Comparison of ENCODE assay signal across 36 cellular contexts in the genomic region with DNA sequence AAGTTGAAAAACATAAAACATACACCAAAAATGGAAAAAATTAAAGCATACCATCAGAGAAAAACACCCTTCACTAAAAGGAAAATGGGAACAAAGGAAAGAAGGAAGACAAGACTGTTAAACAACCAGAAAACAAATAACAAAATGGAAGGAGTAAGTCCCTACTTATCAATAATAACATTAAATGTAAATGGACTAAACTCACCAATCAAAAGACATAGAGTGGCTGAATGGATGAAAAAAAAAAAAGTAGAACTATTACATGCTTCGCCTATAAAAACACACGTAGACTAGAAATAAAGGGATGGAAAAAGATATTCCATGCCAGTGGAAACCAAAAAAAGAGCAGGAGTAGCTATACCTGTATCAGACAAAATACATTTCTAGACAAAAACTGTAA. TPM values are rescaled to one million over a fixed set of nuclear protein-coding genes. Genes with fewer than 3 reads are reported as not detected.
"Had no signal": no experiment of that assay in that cellular context is flagged by ENCODE, and none has a peak within 500 bp of the region (broad histone marks: within the 10 kb centered on the region; RNA-seq: fewer than 3 reads in every experiment).

No MANE protein-coding gene starts in this region.

- H3K9me3 Mint-ChIP-seq: activated CD4-positive, alpha-beta memory T cell treated with anti-CD3 and anti-CD28 coated beads for 36 hours; activated CD4-positive, alpha-beta T cell treated with anti-CD3 and anti-CD28 coated beads, Interleukin-2, amount 10 ng/mL, durations not matched to agents 24 days and 14 days; activated naive CD4-positive, alpha-beta T cell treated with anti-CD3 and anti-CD28 coated beads, Interleukin-2, amount 50 U/mL, for 72 hours; activated naive CD8-positive, alpha-beta T cell treated with anti-CD3 and anti-CD28 coated beads for 36 hours; activated T-helper 1 cell treated with anti-CD3 and anti-CD28 coated beads, Interleukin-12 subunit alpha, Interleukin-12 subunit beta, Interleukin-2, Interleukin-4 antibody, amounts not matched to agents 30 ng/mL and 10 ng/mL and 1 ng/mL, durations not matched to agents 14 hours and 24 hours and 36 hours; activated T-helper 17 cell treated with anti-CD3 and anti-CD28 coated beads, Interleukin-2, amount 50 U/mL, for 72 hours; T-helper 1 cell treated with Interleukin-12 subunit alpha and Interleukin-12 subunit beta and Interleukin-4 antibody, amounts not matched to agents 30 μg/mL and 1 μg/mL, for 36 hours; T-helper 2 cell treated with Interferon-gamma antibody and Interleukin-4, amounts not matched to agents 5 μg/mL and 100 μg/mL, for 36 hours had no signal

- H3K27me3 ChIP-seq: body of pancreas, brain microvascular endothelial cell had no signal

- H3K36me3 Mint-ChIP-seq: activated CD4-positive, alpha-beta memory T cell treated with anti-CD3 and anti-CD28 coated beads for 36 hours; activated naive CD4-positive, alpha-beta T cell treated with anti-CD3 and anti-CD28 coated beads, Interleukin-2, amount 50 U/mL, for 72 hours; activated naive CD8-positive, alpha-beta T cell treated with anti-CD3 and anti-CD28 coated beads for 36 hours had no signal

- H3K27ac Mint-ChIP-seq: activated B cell treated with CpG ODN at 0.5 μM for 24 hours; activated CD4-positive, alpha-beta memory T cell treated with anti-CD3 and anti-CD28 coated beads for 36 hours; activated CD4-positive, alpha-beta T cell treated with anti-CD3 and anti-CD28 coated beads, Interleukin-2, amount 10 ng/mL, durations not matched to agents 24 days and 14 days; activated CD8-positive, alpha-beta T cell treated with anti-CD3 and anti-CD28 coated beads for 36 hours; activated naive CD4-positive, alpha-beta T cell treated with anti-CD3 and anti-CD28 coated beads for 36 hours; activated naive CD4-positive, alpha-beta T cell treated with anti-CD3 and anti-CD28 coated beads, Interleukin-2, amount 50 U/mL, for 72 hours; activated naive CD8-positive, alpha-beta T cell treated with anti-CD3 and anti-CD28 coated beads for 36 hours; activated T-helper 1 cell treated with anti-CD3 and anti-CD28 coated beads, Interleukin-12 subunit alpha, Interleukin-12 subunit beta, Interleukin-2, Interleukin-4 antibody, amounts not matched to agents 30 ng/mL and 10 ng/mL and 1 ng/mL, durations not matched to agents 14 hours and 24 hours and 36 hours; activated T-helper 17 cell treated with anti-CD3 and anti-CD28 coated beads, Interleukin-2, amount 50 U/mL, for 72 hours; T-helper 1 cell treated with Interleukin-12 subunit alpha and Interleukin-12 subunit beta and Interleukin-4 antibody, amounts not matched to agents 30 μg/mL and 1 μg/mL, for 36 hours; T-helper 2 cell treated with Interferon-gamma antibody and Interleukin-4, amounts not matched to agents 5 μg/mL and 100 μg/mL, for 36 hours had no signal

- H3K4me3 ChIP-seq: adrenal gland, body of pancreas, breast epithelium had no signal

- H3K36me3 ChIP-seq: adrenal gland, brain microvascular endothelial cell, breast epithelium had no signal

- H3K4me1 Mint-ChIP-seq: activated B cell treated with CpG ODN at 0.5 μM for 24 hours; activated CD4-positive, alpha-beta T cell treated with anti-CD3 and anti-CD28 coated beads, Interleukin-2, amount 10 ng/mL, durations not matched to agents 24 days and 14 days; activated naive CD8-positive, alpha-beta T cell treated with anti-CD3 and anti-CD28 coated beads for 36 hours; activated T-helper 17 cell treated with anti-CD3 and anti-CD28 coated beads, Interleukin-2, amount 50 U/mL, for 72 hours had no signal

- H3K4me3 Mint-ChIP-seq: activated B cell treated with CpG ODN at 0.5 μM for 24 hours; activated CD4-positive, alpha-beta memory T cell treated with anti-CD3 and anti-CD28 coated beads for 36 hours; activated CD4-positive, alpha-beta T cell treated with anti-CD3 and anti-CD28 coated beads, Interleukin-2, amount 10 ng/mL, durations not matched to agents 24 days and 14 days; activated CD8-positive, alpha-beta T cell treated with anti-CD3 and anti-CD28 coated beads for 36 hours; activated naive CD4-positive, alpha-beta T cell treated with anti-CD3 and anti-CD28 coated beads for 36 hours; activated naive CD8-positive, alpha-beta T cell treated with anti-CD3 and anti-CD28 coated beads for 36 hours; activated T-helper 1 cell treated with anti-CD3 and anti-CD28 coated beads, Interleukin-12 subunit alpha, Interleukin-12 subunit beta, Interleukin-2, Interleukin-4 antibody, amounts not matched to agents 30 ng/mL and 10 ng/mL and 1 ng/mL, durations not matched to agents 14 hours and 24 hours and 36 hours; activated T-helper 17 cell treated with anti-CD3 and anti-CD28 coated beads, Interleukin-2, amount 50 U/mL, for 72 hours; T-helper 1 cell treated with Interleukin-12 subunit alpha and Interleukin-12 subunit beta and Interleukin-4 antibody, amounts not matched to agents 30 μg/mL and 1 μg/mL, for 36 hours; T-helper 2 cell treated with Interferon-gamma antibody and Interleukin-4, amounts not matched to agents 5 μg/mL and 100 μg/mL, for 36 hours had no signal

- DNase-seq: activated B cell treated with CpG ODN at 0.5 μM for 24 hours; activated CD4-positive, alpha-beta memory T cell treated with anti-CD3 and anti-CD28 coated beads for 36 hours; activated CD4-positive, alpha-beta T cell treated with anti-CD3 and anti-CD28 coated beads for 4 hours; activated CD4-positive, alpha-beta T cell treated with anti-CD3 and anti-CD28 coated beads, Interleukin-2, amount 10 ng/mL, durations not matched to agents 24 days and 14 days; activated CD4-positive, alpha-beta T cell treated with anti-CD3 and anti-CD28 coated beads, Interleukin-2, amount 50 U/mL, for 1 hour; activated CD4-positive, alpha-beta T cell treated with anti-CD3 and anti-CD28 coated beads, Interleukin-2, amount 50 U/mL, for 4 hours; activated CD4-positive, CD25-positive, alpha-beta regulatory T cell treated with anti-CD3 and anti-CD28 coated beads, Interleukin-2, amount 50 U/mL, for 72 hours; activated CD8-positive, alpha-beta memory T cell treated with anti-CD3 and anti-CD28 coated beads, Interleukin-2, amount 50 U/mL, for 4 hours; activated CD8-positive, alpha-beta T cell treated with anti-CD3 and anti-CD28 coated beads for 36 hours; activated effector memory CD4-positive, alpha-beta T cell treated with anti-CD3 and anti-CD28 coated beads, Interleukin-2, amount 50 U/mL, for 16 hours; activated gamma-delta T cell treated with Interleukin-2 at 50 U/mL for 16 hours; activated naive CD4-positive, alpha-beta T cell; activated naive CD4-positive, alpha-beta T cell treated with anti-CD3 and anti-CD28 coated beads for 36 hours; activated naive CD4-positive, alpha-beta T cell treated with anti-CD3 and anti-CD28 coated beads, Interleukin-2, amount 50 U/mL, for 16 hours; activated naive CD8-positive, alpha-beta T cell treated with anti-CD3 and anti-CD28 coated beads for 36 hours; activated T-cell treated with anti-CD3 and anti-CD28 coated beads for 4 hours; activated T-cell treated with anti-CD3 and anti-CD28 coated beads, Interleukin-2, amount 50 U/mL, for 1 hour; activated T-cell treated with anti-CD3 and anti-CD28 coated beads, Interleukin-2, amount 50 U/mL, for 48 hours; adrenal gland; amniotic stem cell; aorta; body of pancreas; brain microvascular endothelial cell; central memory CD4-positive, alpha-beta T cell; T-helper 1 cell; T-helper 2 cell; T-helper 9 cell had no signal

- ATAC-seq: activated CD8-positive, alpha-beta T cell treated with anti-CD3 and anti-CD28 coated beads for 36 hours; activated naive CD4-positive, alpha-beta T cell treated with anti-CD3 and anti-CD28 coated beads, Interleukin-2, amount 50 U/mL, for 72 hours; activated T-helper 17 cell treated with anti-CD3 and anti-CD28 coated beads, Interleukin-2, amount 50 U/mL, for 72 hours; body of pancreas had no signal

- H3K9me3 ChIP-seq: adrenal gland, body of pancreas had no signal

- FAIRE-seq: TTC549 had no signal

- H3K27ac ChIP-seq: adrenal gland, body of pancreas, brain microvascular endothelial cell, breast epithelium, VCaP had no signal

- H3K4me1 ChIP-seq: adrenal gland, body of pancreas, breast epithelium had no signal

RNA-seq across cellular contexts. Expression of a gene that starts 19.4 kb away (rescaled TPM):
- total RNA-seq: activated B cell treated with CpG ODN at 0.5 μM for 24 hours; activated CD4-positive, alpha-beta T cell treated with anti-CD3 and anti-CD28 coated beads, Interleukin-2, amount 10 ng/mL, durations not matched to agents 24 days and 14 days; activated T-helper 1 cell treated with anti-CD3 and anti-CD28 coated beads, Interleukin-12 subunit alpha, Interleukin-12 subunit beta, Interleukin-2, Interleukin-4 antibody, amounts not matched to agents 30 ng/mL and 10 ng/mL and 1 ng/mL, durations not matched to agents 14 hours and 24 hours and 36 hours; body of pancreas; cardiac septum had no signal
